In the genomic region with DNA sequence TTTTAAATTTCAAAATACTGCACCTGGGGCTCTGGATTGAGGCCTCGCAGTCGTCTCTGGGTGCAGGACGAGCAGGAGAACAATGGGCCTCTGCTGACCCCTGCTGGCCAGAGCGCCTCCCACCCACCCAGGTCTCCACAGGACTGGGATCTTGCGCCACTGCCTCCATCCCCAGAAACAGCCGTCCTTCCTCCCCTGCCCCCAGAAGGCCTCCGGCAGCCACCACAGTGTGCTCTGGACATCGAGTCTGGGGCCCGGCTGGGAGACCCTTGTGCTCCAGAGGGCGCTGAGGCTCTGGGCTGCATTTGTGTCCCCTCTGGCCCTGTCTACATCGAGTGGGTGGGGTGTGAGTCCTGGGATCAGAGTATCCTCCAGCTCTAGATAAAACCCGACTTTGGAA, we compare ENCODE assay signal across 8 cellular contexts. TPM values are rescaled to one million over a fixed set of nuclear protein-coding genes. Genes with fewer than 3 reads are reported as not detected.
DNase-seq lines count a peak whose midpoint lies in the region; ATAC-seq and TF ChIP-seq lines count a peak whose summit lies in the region.

No MANE protein-coding gene starts in this region.

- DNase-seq in COLO829 (ENCODE audit: low spot score): peak; percentile 55
- peak; percentile 41 for DNase-seq in NOMO-1 treated with dmso at 0.1 percent for 144 hours (lab: John Stamatoyannopoulos, UW; ENCODE audit: unreplicated experiment)
- peak; percentile 62 for DNase-seq in activated CD8-positive, alpha-beta memory T cell treated with anti-CD3 and anti-CD28 coated beads, Interleukin-2, amount 50 U/mL, for 24 hours (ENCODE audit: extremely low read depth)
- peak; percentile 92 for DNase-seq in epidermal melanocyte (ENCODE audit: insufficient read length, low spot score)
- DNase-seq in mucosa of gallbladder (ENCODE audit: low spot score): peak; percentile 89
- peak; percentile 55 to 62 for DNase-seq in stimulated activated CD8-positive, alpha-beta memory T cell treated with anti-CD3 and anti-CD28 coated beads, Interleukin-4, amount 100 ng/mL, for 4 hours (ENCODE audit: low read depth in 2 of 2, low spot score in 1 of 2)

- ATAC-seq in HG02885 (IDR thresholded peaks at IDR 0.05; ENCODE audit: poor library complexity, unreplicated experiment) (peak; percentile 51), GM18505 (IDR thresholded peaks at IDR 0.05; ENCODE audit: unreplicated experiment) (no peak)

- no peak for TF ChIP-seq POLR2A in GM18505 (IDR thresholded peaks at IDR 0.05; ENCODE audit: borderline replicate concordance, extremely low read depth, insufficient read depth, insufficient read length)

RNA-seq across cellular contexts. Expression of a gene that starts 6.7 kb away (rescaled TPM):
- 0.83 TPM for total RNA-seq in mucosa of gallbladder

RNA-seq across cellular contexts. Expression of a gene that starts 23.3 kb away (rescaled TPM):
- total RNA-seq in mucosa of gallbladder: 36.9 TPM

RNA-seq across cellular contexts. Expression of a gene that starts 58.4 kb away (rescaled TPM):
- total RNA-seq in mucosa of gallbladder: 38.8 TPM

Comparison
In these comparisons a context has a peak if more than half of its experiments do, and no peak if none do; other contexts are left out.
1. DNase-seq: peak in every context shown above with its lines; median percentile 92 in epidermal melanocyte; 89 in mucosa of gallbladder; 62 in activated CD8-positive, alpha-beta memory T cell treated with anti-CD3 and anti-CD28 coated beads, Interleukin-2, amount 50 U/mL, for 24 hours; 58 in stimulated activated CD8-positive, alpha-beta memory T cell treated with anti-CD3 and anti-CD28 coated beads, Interleukin-4, amount 100 ng/mL, for 4 hours; 55 in COLO829; 41 in NOMO-1 treated with dmso at 0.1 percent for 144 hours.